Comparison of ENCODE assay signal across 25 cellular contexts in the genomic region with DNA sequence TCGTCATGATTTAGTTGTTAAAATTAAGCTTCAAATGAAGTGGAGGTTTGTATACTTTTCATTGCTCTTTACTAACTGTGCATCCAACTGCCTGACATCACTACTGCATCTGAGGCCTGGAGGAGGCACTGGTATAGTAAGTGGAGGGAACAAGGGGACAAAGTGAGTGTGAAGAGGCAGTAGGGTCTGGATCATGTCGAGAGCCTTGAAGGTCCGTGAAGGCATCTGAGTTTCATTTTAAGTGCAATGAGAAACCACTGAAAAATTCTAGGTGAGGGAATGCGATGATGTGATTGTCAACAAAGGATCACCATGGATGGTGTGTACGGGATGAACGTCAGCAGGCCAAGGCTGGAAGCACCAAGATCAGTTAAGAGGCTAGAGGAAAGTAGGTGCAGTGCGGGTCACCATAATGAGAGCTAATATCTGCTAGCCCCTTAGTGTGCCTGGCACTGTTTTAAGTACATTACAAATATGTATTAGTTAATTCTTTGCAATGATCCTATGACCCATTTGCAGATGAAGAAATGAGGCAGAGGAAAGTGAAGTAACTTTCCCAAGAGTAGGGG.
"Had no signal": no experiment of that assay in that cellular context is flagged by ENCODE, and none has a peak within 500 bp of the region (broad histone marks: within the 10 kb centered on the region; RNA-seq: fewer than 3 reads in every experiment).

No MANE protein-coding gene starts in this region.

- H3K4me1 ChIP-seq: ascending aorta, colonic mucosa, prostate gland had no signal

- DNase-seq: activated CD4-positive, alpha-beta T cell treated with anti-CD3 and anti-CD28 coated beads, Interleukin-2, amount 10 ng/mL, durations not matched to agents 7 days and 5 days; activated CD4-positive, CD25-positive, alpha-beta regulatory T cell treated with anti-CD3 and anti-CD28 coated beads, Interleukin-2, amount 50 U/mL, for 72 hours; activated CD8-positive, alpha-beta T cell treated with anti-CD3 and anti-CD28 coated beads for 36 hours; activated gamma-delta T cell treated with Interleukin-2 at 50 U/mL for 16 hours; colonic mucosa; dorsolateral prefrontal cortex; effector memory CD8-positive, alpha-beta T cell; foreskin melanocyte; glutamatergic neuron; left colon; lower lobe of right lung; mesendoderm; naive thymus-derived CD4-positive, alpha-beta T cell; right lobe of liver; stimulated activated CD4-positive, alpha-beta T cell treated with anti-CD3 and anti-CD28 coated beads, Interleukin-4, amount 100 ng/mL, for 1 hour; stimulated activated naive CD4-positive, alpha-beta T cell; upper lobe of right lung had no signal

- H3K27ac Mint-ChIP-seq: activated CD4-positive, alpha-beta T cell treated with anti-CD3 and anti-CD28 coated beads, Interleukin-2, amount 10 ng/mL, durations not matched to agents 7 days and 5 days; activated CD8-positive, alpha-beta T cell treated with anti-CD3 and anti-CD28 coated beads for 36 hours; activated naive CD4-positive, alpha-beta T cell treated with anti-CD3 and anti-CD28 coated beads, Interleukin-2, amount 50 U/mL, for 24 hours; effector memory CD8-positive, alpha-beta T cell; naive thymus-derived CD4-positive, alpha-beta T cell; neural progenitor cell had no signal

- ATAC-seq: activated CD8-positive, alpha-beta T cell treated with anti-CD3 and anti-CD28 coated beads for 36 hours; effector memory CD8-positive, alpha-beta T cell; esophagus mucosa; left colon; lower lobe of right lung; naive thymus-derived CD4-positive, alpha-beta T cell; right lobe of liver; SK-N-SH treated with all-trans-retinoic acid at 6 μM for 48 hours; upper lobe of right lung had no signal

- H3K9me3 ChIP-seq: ascending aorta, colonic mucosa, lower lobe of right lung, prostate gland, right lobe of liver, upper lobe of right lung had no signal

- H3K4me3 ChIP-seq: ascending aorta, colonic mucosa, dorsolateral prefrontal cortex, lower lobe of right lung, neural progenitor cell, prostate gland, right lobe of liver, skin epidermis, upper lobe of right lung had no signal

- H3K36me3 ChIP-seq: colonic mucosa, neural progenitor cell, prostate gland had no signal

- H3K4me3 Mint-ChIP-seq: activated CD4-positive, alpha-beta T cell treated with anti-CD3 and anti-CD28 coated beads, Interleukin-2, amount 10 ng/mL, durations not matched to agents 7 days and 5 days; activated CD8-positive, alpha-beta T cell treated with anti-CD3 and anti-CD28 coated beads for 36 hours; activated naive CD4-positive, alpha-beta T cell treated with anti-CD3 and anti-CD28 coated beads, Interleukin-2, amount 50 U/mL, for 24 hours; effector memory CD8-positive, alpha-beta T cell; naive thymus-derived CD4-positive, alpha-beta T cell; neural progenitor cell had no signal

- H3K27me3 ChIP-seq: ascending aorta, colonic mucosa, dorsolateral prefrontal cortex, neural progenitor cell, right lobe of liver, upper lobe of right lung had no signal

- H3K4me1 Mint-ChIP-seq: activated CD4-positive, alpha-beta T cell treated with anti-CD3 and anti-CD28 coated beads, Interleukin-2, amount 10 ng/mL, durations not matched to agents 7 days and 5 days; activated naive CD4-positive, alpha-beta T cell treated with anti-CD3 and anti-CD28 coated beads, Interleukin-2, amount 50 U/mL, for 24 hours had no signal

- H3K9ac ChIP-seq: neural progenitor cell had no signal

- H3K27ac ChIP-seq: ascending aorta, colonic mucosa, lower lobe of right lung, neural progenitor cell, prostate gland, right lobe of liver, skin epidermis, upper lobe of right lung, VCaP had no signal

- H3K9me3 Mint-ChIP-seq: activated CD4-positive, alpha-beta T cell treated with anti-CD3 and anti-CD28 coated beads, Interleukin-2, amount 10 ng/mL, durations not matched to agents 7 days and 5 days; activated CD8-positive, alpha-beta T cell treated with anti-CD3 and anti-CD28 coated beads for 36 hours; activated naive CD4-positive, alpha-beta T cell treated with anti-CD3 and anti-CD28 coated beads, Interleukin-2, amount 50 U/mL, for 24 hours; effector memory CD8-positive, alpha-beta T cell; neural progenitor cell had no signal

- H3K27me3 Mint-ChIP-seq: activated CD4-positive, alpha-beta T cell treated with anti-CD3 and anti-CD28 coated beads, Interleukin-2, amount 10 ng/mL, durations not matched to agents 7 days and 5 days; activated naive CD4-positive, alpha-beta T cell treated with anti-CD3 and anti-CD28 coated beads, Interleukin-2, amount 50 U/mL, for 24 hours had no signal
